Comparison of ENCODE assay signal across 19 cellular contexts in genomic region chr15:91528811-91529210, GRCh38.
"Had no signal": no experiment of that assay in that cellular context is flagged by ENCODE, and none has a peak within 500 bp of the region (broad histone marks: within the 10 kb centered on the region; RNA-seq: fewer than 3 reads in every experiment).

No MANE protein-coding gene starts in this region.

- H3K79me2 ChIP-seq: parathyroid adenoma had no signal

- H3K27me3 ChIP-seq: dorsolateral prefrontal cortex had no signal

- H3K4me2 ChIP-seq: smooth muscle cell had no signal

- H3K27ac Mint-ChIP-seq: activated CD4-positive, alpha-beta memory T cell treated with anti-CD3 and anti-CD28 coated beads, Interleukin-2, amount 10 ng/mL, durations not matched to agents 7 days and 5 days; activated CD8-positive, alpha-beta memory T cell treated with anti-CD3 and anti-CD28 coated beads, Interleukin-2, amount 10 ng/mL, durations not matched to agents 7 days and 5 days; activated T-helper 2 cell treated with anti-CD3 and anti-CD28 coated beads, Interferon-gamma antibody, Interleukin-2, Interleukin-4, amounts not matched to agents 10 μg/mL and 5 μg/mL and 100 μg/mL, durations not matched to agents 14 hours and 24 hours and 36 hours; natural killer cell; type B pancreatic cell; WTC11 had no signal

- H3K9ac ChIP-seq: parathyroid adenoma had no signal

- H3K4me3 ChIP-seq: dorsolateral prefrontal cortex, lung, smooth muscle cell had no signal

- H3K4me3 Mint-ChIP-seq: activated CD4-positive, alpha-beta memory T cell treated with anti-CD3 and anti-CD28 coated beads, Interleukin-2, amount 10 ng/mL, durations not matched to agents 7 days and 5 days; activated CD8-positive, alpha-beta memory T cell treated with anti-CD3 and anti-CD28 coated beads, Interleukin-2, amount 10 ng/mL, durations not matched to agents 7 days and 5 days; natural killer cell; stimulated activated naive CD8-positive, alpha-beta T cell treated with anti-CD3 and anti-CD28 coated beads, Interleukin-15, amount 100 ng/mL, for 72 hours; type B pancreatic cell; WTC11 had no signal

- H3K27ac ChIP-seq: dorsolateral prefrontal cortex, foreskin keratinocyte, parathyroid adenoma had no signal

- H3K9me3 Mint-ChIP-seq: activated CD4-positive, alpha-beta memory T cell treated with anti-CD3 and anti-CD28 coated beads, Interleukin-2, amount 10 ng/mL, durations not matched to agents 7 days and 5 days; activated T-helper 2 cell treated with anti-CD3 and anti-CD28 coated beads, Interferon-gamma antibody, Interleukin-2, Interleukin-4, amounts not matched to agents 10 μg/mL and 5 μg/mL and 100 μg/mL, durations not matched to agents 14 hours and 24 hours and 36 hours; natural killer cell; stimulated activated naive CD8-positive, alpha-beta T cell treated with anti-CD3 and anti-CD28 coated beads, Interleukin-15, amount 100 ng/mL, for 72 hours; type B pancreatic cell had no signal

- H3K4me1 ChIP-seq: foreskin keratinocyte, parathyroid adenoma had no signal

- H3K36me3 Mint-ChIP-seq: activated CD8-positive, alpha-beta memory T cell treated with anti-CD3 and anti-CD28 coated beads, Interleukin-2, amount 10 ng/mL, durations not matched to agents 7 days and 5 days; natural killer cell had no signal

- DNase-seq: activated CD4-positive, alpha-beta memory T cell treated with anti-CD3 and anti-CD28 coated beads, Interleukin-2, amount 10 ng/mL, durations not matched to agents 7 days and 5 days; activated CD4-positive, alpha-beta T cell treated with anti-CD3 and anti-CD28 coated beads for 48 hours; activated CD8-positive, alpha-beta memory T cell treated with anti-CD3 and anti-CD28 coated beads, Interleukin-2, amount 10 ng/mL, durations not matched to agents 7 days and 5 days; activated naive CD4-positive, alpha-beta T cell treated with Interleukin-2 at 50 U/mL for 16 hours; foreskin keratinocyte; hypothalamus; islet precursor cell; left colon; natural killer cell; stimulated activated CD4-positive, alpha-beta T cell treated with anti-CD3 and anti-CD28 coated beads, Interleukin-4, amount 100 ng/mL, for 1 hour; stimulated activated naive CD8-positive, alpha-beta T cell treated with anti-CD3 and anti-CD28 coated beads, Interleukin-15, amount 100 ng/mL, for 72 hours had no signal

- H3K4me1 Mint-ChIP-seq: natural killer cell, WTC11 had no signal

- ATAC-seq: activated CD8-positive, alpha-beta memory T cell treated with anti-CD3 and anti-CD28 coated beads, Interleukin-2, amount 10 ng/mL, durations not matched to agents 7 days and 5 days; foreskin keratinocyte; natural killer cell; sciatic nerve; stimulated activated naive CD8-positive, alpha-beta T cell treated with anti-CD3 and anti-CD28 coated beads, Interleukin-15, amount 100 ng/mL, for 72 hours; WTC11 had no signal

- H3K27me3 Mint-ChIP-seq: type B pancreatic cell had no signal

- H2AFZ ChIP-seq: parathyroid adenoma had no signal
